In the genomic region with DNA sequence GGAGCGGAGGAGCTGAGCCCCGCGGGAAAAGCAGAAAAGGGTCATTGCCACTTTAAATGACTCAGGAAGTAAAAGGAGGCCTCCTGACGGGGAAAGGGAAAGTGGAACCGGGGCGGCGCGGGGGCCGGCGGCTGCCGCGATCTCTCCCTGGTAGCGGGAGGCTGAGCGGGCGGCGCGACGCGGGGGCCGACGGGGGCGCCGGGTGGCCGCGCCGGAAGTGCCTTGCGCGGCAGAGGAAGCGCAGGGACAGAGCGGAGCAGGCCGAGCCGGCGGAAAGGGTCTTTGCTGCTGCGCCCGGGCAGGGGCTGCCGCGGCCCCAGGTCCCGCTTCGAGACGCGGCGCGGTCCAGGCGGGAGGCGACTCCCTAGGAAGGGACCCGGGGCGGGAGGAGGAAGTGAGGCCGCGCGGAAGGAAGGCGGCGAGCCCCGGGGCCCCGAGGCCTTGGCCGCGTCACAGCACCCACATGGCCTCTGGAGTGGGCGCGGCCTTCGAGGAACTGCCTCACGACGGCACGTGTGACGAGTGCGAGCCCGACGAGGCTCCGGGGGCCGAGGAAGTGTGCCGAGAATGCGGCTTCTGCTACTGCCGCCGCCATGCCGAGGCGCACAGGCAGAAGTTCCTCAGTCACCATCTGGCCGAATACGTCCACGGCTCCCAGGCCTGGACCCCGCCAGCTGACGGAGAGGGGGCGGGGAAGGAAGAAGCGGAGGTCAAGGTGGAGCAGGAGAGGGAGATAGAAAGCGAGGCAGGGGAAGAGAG, we compare ENCODE assay signal across 8 cellular contexts. TPM values are rescaled to one million over a fixed set of nuclear protein-coding genes. Genes with fewer than 3 reads are reported as not detected.
DNase-seq lines count a peak whose midpoint lies in the region; ATAC-seq and TF ChIP-seq lines count a peak whose summit lies in the region.

A gene with protein sequence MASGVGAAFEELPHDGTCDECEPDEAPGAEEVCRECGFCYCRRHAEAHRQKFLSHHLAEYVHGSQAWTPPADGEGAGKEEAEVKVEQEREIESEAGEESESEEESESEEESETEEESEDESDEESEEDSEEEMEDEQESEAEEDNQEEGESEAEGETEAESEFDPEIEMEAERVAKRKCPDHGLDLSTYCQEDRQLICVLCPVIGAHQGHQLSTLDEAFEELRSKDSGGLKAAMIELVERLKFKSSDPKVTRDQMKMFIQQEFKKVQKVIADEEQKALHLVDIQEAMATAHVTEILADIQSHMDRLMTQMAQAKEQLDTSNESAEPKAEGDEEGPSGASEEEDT (plus strand): TSS at position 127 of the 759 bp plus-strand sequence. CDS start 337 bp downstream, at position 464.

- H3K27me3 ChIP-seq in ACC112 (ENCODE audit: insufficient read depth, low read length) (no peaks in the 10 kb centered on the region), kidney epithelial cell (ENCODE audit: control insufficient read depth, insufficient read depth, low read length) (no peaks in the 10 kb centered on the region)

- peaks cover 11% of the 10 kb centered on the region for H3K4me1 ChIP-seq in ACC112 (ENCODE audit: control insufficient read depth, insufficient read depth, low read length, unreplicated experiment)

- peaks cover 46% of the 10 kb centered on the region for H3K79me2 ChIP-seq in ACC112 (ENCODE audit: control insufficient read depth, insufficient read depth, low read length, unreplicated experiment)

- peak; percentile 69 for TF ChIP-seq POLR2A in GM18526 (IDR thresholded peaks at IDR 0.05; ENCODE audit: extremely low read depth, insufficient read length)

- ATAC-seq in HG03066 (IDR thresholded peaks at IDR 0.05; ENCODE audit: low read depth, unreplicated experiment) = peak; percentile 88

- H3K27ac ChIP-seq in ACC112 (ENCODE audit: low read depth, low read length) = peak within 1 kb of the TSS; percentile 91

- H2AFZ ChIP-seq in ACC112 (ENCODE audit: low read length, unreplicated experiment) = peak within 1 kb of the TSS; percentile 95

- H3K36me3 ChIP-seq in ACC112 (ENCODE audit: insufficient read depth, low read length) (peaks cover 28% of the 10 kb centered on the region), kidney epithelial cell (ENCODE audit: control insufficient read depth, insufficient read depth, low read length) (no peaks in the 10 kb centered on the region)

- H3K4me3 ChIP-seq in ACC112 (ENCODE audit: low read depth, low read length) (peak within 1 kb of the TSS; percentile 88), kidney epithelial cell (ENCODE audit: low read depth, low read length) (peak within 1 kb of the TSS; percentile 69)

- TF ChIP-seq CTCF in kidney epithelial cell (IDR thresholded peaks at IDR 0.05; ENCODE audit: insufficient read depth, low read length, poor library complexity, severe bottlenecking) = no peak

- DNase-seq in NCI-H2196 (lab: John Stamatoyannopoulos, UW; ENCODE audit: unreplicated experiment) (peak; percentile 85), cerebellum (ENCODE audit: low spot score) (peak; percentile 89), kidney epithelial cell (ENCODE audit: low read depth) (peak; percentile 41)
- peak; percentile 79 for DNase-seq in activated CD4-positive, CD25-positive, alpha-beta regulatory T cell treated with anti-CD3 and anti-CD28 coated beads, Interleukin-2, amount 50 U/mL, for 72 hours
- DNase-seq in stimulated activated CD4-positive, alpha-beta T cell treated with anti-CD3 and anti-CD28 coated beads, Interleukin-15, amount 100 ng/mL, for 48 hours (ENCODE audit: low read depth in 2 of 2) = peak; percentile 70 to 80

RNA-seq across cellular contexts. Expression of the gene that starts here (rescaled TPM):
- total RNA-seq in cerebellum (19.9 TPM), kidney epithelial cell (40.9 and 56.7 TPM in 2 replicates)

Comparison
In these comparisons a context has a peak if more than half of its experiments do, and no peak if none do; other contexts are left out.
1. Peak in every context shown above with its lines: DNase-seq, ATAC-seq, H3K4me3 ChIP-seq and H3K27ac ChIP-seq.